In genomic region chr10:125363776-125364175, GRCh38 we compare ENCODE assay signal across 16 cellular contexts.
A peak's percentile ranks its signal among the peaks of the same experiment; 100 is the strongest.
DNase-seq lines count a peak whose midpoint lies in the region.
"Had no signal": no experiment of that assay in that cellular context is flagged by ENCODE, and none has a peak within 500 bp of the region (broad histone marks: within the 10 kb centered on the region; RNA-seq: fewer than 3 reads in every experiment).

No MANE protein-coding gene starts in this region.

- intact Hi-C loops in head of caudate nucleus (cut with DNase I) = no loop called here

- H3K9me3 ChIP-seq in mesodermal cell (ENCODE audit: control insufficient read depth, low read length) = no peaks in the 10 kb centered on the region

- no peaks in the 10 kb centered on the region for H3K4me1 ChIP-seq in mesodermal cell (ENCODE audit: control insufficient read depth, insufficient read depth, low read length, poor library complexity, severe bottlenecking)

- H3K27ac ChIP-seq in mesodermal cell (ENCODE audit: low read depth, low read length, severe bottlenecking) = peak overlapping the region; percentile 47
- H3K27ac ChIP-seq: 22Rv1, BLaER1, C4-2B, GM23248 had no signal

- DNase-seq in COLO829 (ENCODE audit: low spot score) (peak; percentile 57), SK-MEL-5 (ENCODE audit: low read depth, low spot score) (peak; percentile 89), head of caudate nucleus (no peak), NCI-H1092 treated with DMSO at 0.1 percent for 48 hours (lab: John Stamatoyannopoulos, UW) (no peak)
- DNase-seq in stimulated activated CD4-positive, alpha-beta T cell treated with anti-CD3 and anti-CD28 coated beads, Interleukin-4, amount 100 ng/mL, for 4 hours = no peak
- DNase-seq: CD4-positive, CD25-positive, alpha-beta regulatory T cell; CD8-positive, alpha-beta T cell; DMS 273 treated with DMSO at 0.1 percent for 48 hours; DMS79 treated with DMSO at 0.1 percent for 48 hours; GM23248; H7; HCEC 1CT had no signal

- H3K36me3 ChIP-seq in mesodermal cell (ENCODE audit: control insufficient read depth, insufficient read depth, low read length) = no peaks in the 10 kb centered on the region
- H3K36me3 ChIP-seq: BLaER1 had no signal

- in situ Hi-C loops in SK-MEL-5 (cut with HindIII; ENCODE audit: low pct_unique_long_range_greater_than_20kb, low sequenced_read_pairs) = no loop called here

- H3K4me3 ChIP-seq in mesodermal cell (ENCODE audit: extremely low read depth, insufficient read depth, low read length, poor library complexity, severe bottlenecking) = no peak overlapping the region
- H3K4me3 ChIP-seq: BLaER1, GM23248 had no signal

Comparison
In these comparisons a context has a peak if more than half of its experiments do, and no peak if none do; other contexts are left out.
1. DNase-seq: peak in COLO829 (single experiment) and SK-MEL-5 (single experiment); none in stimulated activated CD4-positive, alpha-beta T cell treated with anti-CD3 and anti-CD28 coated beads, Interleukin-4, amount 100 ng/mL, for 4 hours (0 of 2), head of caudate nucleus (0 of 42) and NCI-H1092 treated with DMSO at 0.1 percent for 48 hours (single experiment).